Comparison of ENCODE assay signal across 8 cellular contexts in genomic region chr17:80454557-80455327, GRCh38. TPM values are rescaled to one million over a fixed set of nuclear protein-coding genes. Genes with fewer than 3 reads are reported as not detected.
DNase-seq lines count a peak whose midpoint lies in the region; ATAC-seq, FAIRE-seq and TF ChIP-seq lines count a peak whose summit lies in the region.

No MANE protein-coding gene starts in this region.

- H3K4me1 ChIP-seq in BE2C: no peaks in the 10 kb centered on the region

- H3K27me3 ChIP-seq in BE2C (no peaks in the 10 kb centered on the region), layer of hippocampus (ENCODE audit: control insufficient read depth, insufficient read depth, low read length) (no peaks in the 10 kb centered on the region)

- peak overlapping the region; percentile 88 for H3K4me3 ChIP-seq in BE2C (ENCODE audit: low read depth, low read length)

- ATAC-seq in HG03442 (IDR thresholded peaks at IDR 0.05; ENCODE audit: unreplicated experiment): peak; percentile 92

- TF ChIP-seq CTCF in BE2C (IDR thresholded peaks at IDR 0.05; ENCODE audit: low read depth, low read length): no peak

- H3K36me3 ChIP-seq in BE2C: no peaks in the 10 kb centered on the region

- H3K9me3 ChIP-seq in BE2C: no peaks in the 10 kb centered on the region

- H3K27ac ChIP-seq in cingulate gyrus (ENCODE audit: low read depth, low read length) (peak overlapping the region; percentile 94), layer of hippocampus (ENCODE audit: low read depth, low read length) (peak overlapping the region; percentile 95)

- FAIRE-seq in GM19239 (lab: Jason Lieb, UNC): peak; percentile 89

- DNase-seq in BE2C: peak; percentile 98
- peak; percentile 100 for DNase-seq in GM19239 (ENCODE audit: insufficient read length, low spot score)
- peak; percentile 89 for DNase-seq in NCI-H510A treated with DMSO at 0.1 percent for 48 hours (lab: John Stamatoyannopoulos, UW)
- peak; percentile 94 to 95 for DNase-seq in activated CD4-positive, alpha-beta T cell treated with anti-CD3 and anti-CD28 coated beads for 4 hours
- peak; percentile 88 to 96 (median 92) for DNase-seq in stimulated activated CD4-positive, alpha-beta T cell treated with anti-CD3 and anti-CD28 coated beads, Interleukin-1b, Interleukin-23, amount 100 ng/mL, for 24 hours (ENCODE audit: low read depth in 4 of 4, low spot score in 1 of 4)

RNA-seq across cellular contexts. Expression of gene NPTX1, which starts 21.7 kb away (rescaled TPM):
- 0.28 TPM for polyA plus RNA-seq in BE2C (2012; ENCODE audit: insufficient read depth, insufficient read length, low read depth)

RNA-seq across cellular contexts. Expression of gene ENDOV, which starts 39.8 kb away (rescaled TPM):
- polyA plus RNA-seq in BE2C (2012; ENCODE audit: insufficient read depth, insufficient read length, low read depth): 52.5 TPM

Comparison
In these comparisons a context has a peak if more than half of its experiments do, and no peak if none do; other contexts are left out.
1. Peak in every context shown above with its lines: DNase-seq, ATAC-seq, H3K4me3 ChIP-seq and H3K27ac ChIP-seq.